ENCODE assay signal across 21 cellular contexts in the genomic region with DNA sequence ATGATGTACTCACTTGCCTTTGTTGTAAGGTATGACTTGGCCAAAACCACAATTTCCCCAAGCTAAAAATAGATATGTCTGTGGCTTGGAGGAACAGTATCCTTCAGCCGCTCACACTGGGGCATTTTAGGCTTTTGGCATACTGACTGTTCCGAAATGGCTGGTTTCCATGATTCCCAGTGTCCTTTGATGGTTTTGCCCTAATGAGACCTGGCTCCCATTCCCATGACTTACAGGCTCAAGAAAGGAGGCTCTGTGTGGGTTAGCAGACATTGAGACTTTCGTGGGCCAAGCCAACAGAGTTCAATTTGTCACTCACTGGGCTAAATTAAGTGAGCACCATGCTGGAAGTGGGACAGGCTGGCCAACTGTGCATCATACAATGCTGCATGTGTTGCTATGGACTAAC.
A peak's percentile ranks its signal among the peaks of the same experiment; 100 is the strongest.
DNase-seq lines count a peak whose midpoint lies in the region; ATAC-seq and TF ChIP-seq lines count a peak whose summit lies in the region.
"Had no signal": no experiment of that assay in that cellular context is flagged by ENCODE, and none has a peak within 500 bp of the region (broad histone marks: within the 10 kb centered on the region; RNA-seq: fewer than 3 reads in every experiment).

No MANE protein-coding gene starts in this region.

- H3K36me3 ChIP-seq in BLaER1 treated with 17β-estradiol and CSF1 and Interleukin-3, amounts not matched to agents 10 nM and 100 nM: peaks cover 0 to 20% (median 7%) of the 10 kb centered on the region in 11 experiments; a peak in 6 of 22 replicates
- H3K36me3 ChIP-seq: left ventricle myocardium inferior, Peyer's patch had no signal

- BruUV-seq in MCF 10A (replicated peaks; lab: Mats Ljungman, UMichigan): no TSS peak

- H3K27ac ChIP-seq in BLaER1 treated with 17β-estradiol and CSF1 and Interleukin-3, amounts not matched to agents 10 nM and 100 nM: no peak overlapping the region
- H3K27ac ChIP-seq: left ventricle myocardium inferior, Peyer's patch had no signal

- intact Hi-C loops in MCF 10A (cut with micrococcal nuclease): no loop called here

- peaks cover 12% of the 10 kb centered on the region for H3K27me3 Mint-ChIP-seq in MCF 10A (ENCODE audit: insufficient read depth, unreplicated experiment)
- H3K27me3 Mint-ChIP-seq: type B pancreatic cell had no signal

- H3K27ac Mint-ChIP-seq in MCF 10A (ENCODE audit: low read depth, unreplicated experiment): no peak overlapping the region
- H3K27ac Mint-ChIP-seq: CD8-positive, alpha-beta T cell; H9; type B pancreatic cell had no signal

- H3K9ac ChIP-seq in BLaER1 treated with 17β-estradiol and CSF1 and Interleukin-3, amounts not matched to agents 10 nM and 100 nM: no peak overlapping the region

- no peaks in the 10 kb centered on the region for H3K4me1 Mint-ChIP-seq in MCF 10A (ENCODE audit: insufficient read depth, unreplicated experiment)

- H4K20me1 ChIP-seq in BLaER1 treated with 17β-estradiol and CSF1 and Interleukin-3, amounts not matched to agents 10 nM and 100 nM: no peaks in the 10 kb centered on the region

- POLR2A ChIA-PET in MCF 10A (lab: Yijun Ruan, JAX): no interaction called here

- no peaks in the 10 kb centered on the region for H3K27me3 ChIP-seq in BLaER1 treated with 17β-estradiol and CSF1 and Interleukin-3, amounts not matched to agents 10 nM and 100 nM
- H3K27me3 ChIP-seq: Peyer's patch had no signal

- peak overlapping the region in 9 of 11 experiments; percentile 1 to 33 (median 12); a peak in 9 of 22 replicates for H3K4me2 ChIP-seq in BLaER1 treated with 17β-estradiol and CSF1 and Interleukin-3, amounts not matched to agents 10 nM and 100 nM

- DNase-seq in NCI-H446 (lab: John Stamatoyannopoulos, UW) (peak; percentile 47 to 82), MCF 10A (ENCODE audit: unreplicated experiment) (peak; percentile 43), kidney tubule cell (ENCODE audit: low spot score) (peak; percentile 34), RKO (ENCODE audit: low spot score) (no peak), HPDE6-E6E7 (ENCODE audit: extremely low spot score) (no peak), GM13977 (ENCODE audit: low spot score) (no peak)
- DNase-seq: activated CD4-positive, alpha-beta T cell treated with anti-CD3 and anti-CD28 coated beads for 4 hours; activated gamma-delta T cell treated with Interleukin-2 at 50 U/mL for 16 hours; amniotic stem cell; CD8-positive, alpha-beta T cell; DMS79 treated with DMSO at 0.1 percent for 48 hours; H9; left ventricle myocardium inferior; NCI-H1105 treated with DMSO at 0.1 percent for 48 hours; Peyer's patch; stimulated activated CD4-positive, alpha-beta T cell treated with anti-CD3 and anti-CD28 coated beads, Interleukin-1b, Interleukin-23, amount 100 ng/mL, for 48 hours; stimulated activated naive CD8-positive, alpha-beta T cell treated with anti-CD3 and anti-CD28 coated beads, Interleukin-15, Interleukin-2, amounts not matched to agents 100 U/mL and 50 U/mL, for 24 hours had no signal

- H3K9me3 Mint-ChIP-seq in MCF 10A (ENCODE audit: unreplicated experiment): no peaks in the 10 kb centered on the region
- H3K9me3 Mint-ChIP-seq: CD8-positive, alpha-beta T cell; H9; type B pancreatic cell had no signal

- no peaks in the 10 kb centered on the region for H3K36me3 Mint-ChIP-seq in MCF 10A (ENCODE audit: insufficient read depth, unreplicated experiment)
- H3K36me3 Mint-ChIP-seq: CD8-positive, alpha-beta T cell; type B pancreatic cell had no signal

- no peak overlapping the region for H3K4me3 Mint-ChIP-seq in MCF 10A (ENCODE audit: unreplicated experiment)
- H3K4me3 Mint-ChIP-seq: CD8-positive, alpha-beta T cell; H9; type B pancreatic cell had no signal

- peaks cover 0 to 18% (median 8%) of the 10 kb centered on the region in 11 experiments; a peak in 11 of 22 replicates for H3K9me3 ChIP-seq in BLaER1 treated with 17β-estradiol and CSF1 and Interleukin-3, amounts not matched to agents 10 nM and 100 nM (replicated peaks in 1 of 11)
- H3K9me3 ChIP-seq: left ventricle myocardium inferior, Peyer's patch had no signal

- ATAC-seq in GM18909 (IDR thresholded peaks at IDR 0.05; ENCODE audit: poor library complexity, unreplicated experiment): no peak
- ATAC-seq: CD8-positive, alpha-beta T cell; SK-N-SH treated with all-trans-retinoic acid at 6 μM for 48 hours; stimulated activated naive CD8-positive, alpha-beta T cell treated with anti-CD3 and anti-CD28 coated beads, Interleukin-15, Interleukin-2, amounts not matched to agents 100 U/mL and 50 U/mL, for 24 hours had no signal

- in situ Hi-C loops in GM13977 (cut with MboI; ENCODE audit: low pct_unique_long_range_greater_than_20kb, low sequenced_read_pairs, unreplicated experiment): no loop called here

- no peak overlapping the region for H3K4me3 ChIP-seq in BLaER1 treated with 17β-estradiol and CSF1 and Interleukin-3, amounts not matched to agents 10 nM and 100 nM
- H3K4me3 ChIP-seq: left ventricle myocardium inferior, Peyer's patch had no signal

- TF ChIP-seq CTCF in MCF 10A (IDR thresholded peaks at IDR 0.05; ENCODE audit: unreplicated experiment) (no peak), GM13977 (IDR thresholded peaks at IDR 0.05; ENCODE audit: extremely low read depth, insufficient read depth, missing control alignments) (no peak)

- peaks cover 4 to 35% (median 22%) of the 10 kb centered on the region in 10 experiments; a peak in 18 of 20 replicates for H3K4me1 ChIP-seq in BLaER1 treated with 17β-estradiol and CSF1 and Interleukin-3, amounts not matched to agents 10 nM and 100 nM
- H3K4me1 ChIP-seq: left ventricle myocardium inferior, Peyer's patch had no signal

- CTCF ChIA-PET in MCF 10A (lab: Yijun Ruan, JAX): no interaction called here

Comparison
In these comparisons a context has a peak if more than half of its experiments do, and no peak if none do; other contexts are left out.
1. DNase-seq: peak in NCI-H446 (2 of 2), MCF 10A (single experiment) and kidney tubule cell (single experiment); none in RKO (single experiment), HPDE6-E6E7 (single experiment) and GM13977 (single experiment).